In genomic region chr1:45543599-45544417, GRCh38 we compare ENCODE assay signal across 9 cellular contexts. TPM values are rescaled to one million over a fixed set of nuclear protein-coding genes. Genes with fewer than 3 reads are reported as not detected.
DNase-seq lines count a peak whose midpoint lies in the region; ATAC-seq and TF ChIP-seq lines count a peak whose summit lies in the region.
"Had no signal": no experiment of that assay in that cellular context is flagged by ENCODE, and none has a peak within 500 bp of the region (broad histone marks: within the 10 kb centered on the region; RNA-seq: fewer than 3 reads in every experiment).

No MANE protein-coding gene starts in this region.

- TF ChIP-seq POLR2A in IMR-90 (IDR thresholded peaks at IDR 0.05; ENCODE audit: low read depth, low read length), result no peak

- peak; percentile 98 for DNase-seq in GDM1 (lab: John Stamatoyannopoulos, UW)
- DNase-seq in IMR-90, result no peak
- peak; percentile 36 to 71 for DNase-seq in activated CD4-positive, alpha-beta T cell treated with anti-CD3 and anti-CD28 coated beads, Interleukin-2, amount 50 U/mL, for 24 hours (ENCODE audit: low read depth in 1 of 2, low spot score in 1 of 2)
- peak; percentile 51 for DNase-seq in epithelial cell of proximal tubule (ENCODE audit: low read depth)
- peak; percentile 54 for DNase-seq in pulmonary artery endothelial cell (ENCODE audit: low read depth, low spot score)
- DNase-seq in aorta, result peak in 1 of 2 donors; percentile 86
- DNase-seq in PC-9, result no peak

- H3K4me1 ChIP-seq in IMR-90 (ENCODE audit: control insufficient read depth, insufficient read depth, low read length), result no peaks in the 10 kb centered on the region
- no peaks in the 10 kb centered on the region for H3K4me1 ChIP-seq in aorta (ENCODE audit: control insufficient read depth in 1 of 2, insufficient read depth in 2 of 2, low read length in 2 of 2)
- peaks cover 14% of the 10 kb centered on the region; the same call in 1 of the 2 replicates for H3K4me1 ChIP-seq in PC-9 (replicated peaks; ENCODE audit: insufficient read depth)

- no peak overlapping the region for H3K4ac ChIP-seq in IMR-90 (ENCODE audit: low read depth, low read length)

- no peaks in the 10 kb centered on the region for H3K79me2 ChIP-seq in PC-9 (ENCODE audit: low read depth)

- no peak overlapping the region for H2BK15ac ChIP-seq in IMR-90 (ENCODE audit: low read depth, low read length)

- H3K79me1 ChIP-seq in IMR-90 (ENCODE audit: low read depth in 1 of 2, low read length in 2 of 2), result no peaks in the 10 kb centered on the region

- H3K9me3 ChIP-seq in IMR-90 (ENCODE audit: control insufficient read depth, insufficient read depth, low read length) (no peaks in the 10 kb centered on the region), aorta (ENCODE audit: control insufficient read depth, low read length) (no peaks in the 10 kb centered on the region), PC-9 (ENCODE audit: insufficient read depth, low read depth) (no peaks in the 10 kb centered on the region)

- no peak for TF ChIP-seq RAD21 in IMR-90 (IDR thresholded peaks at IDR 0.05; ENCODE audit: low read length)

- intact Hi-C loops in IMR-90 (cut with micrococcal nuclease) (no loop called here), aorta (cut with DNase I) (no loop called here), PC-9 (cut with micrococcal nuclease; ENCODE audit: unreplicated experiment) (no loop called here)

- CTCF ChIA-PET in IMR-90 (lab: Yijun Ruan, JAX), result interaction anchor here (0.6 kb wide), 1 partner anchor 12 kb away, joined by 5 read pairs; no protein-coding TSS in a partner anchor
- CTCF ChIA-PET in PC-9 (lab: Charles Lee), result no interaction called here

- no peak overlapping the region for H3K18ac ChIP-seq in IMR-90 (ENCODE audit: low read depth, low read length)

- H3K27me3 ChIP-seq in IMR-90 (ENCODE audit: control insufficient read depth, insufficient read depth, low read length), result peaks cover 2% of the 10 kb centered on the region; the same call in 1 of the 2 replicates
- H3K27me3 ChIP-seq in aorta (ENCODE audit: control insufficient read depth in 1 of 2, insufficient read depth in 2 of 2, low read length in 1 of 2), result no peaks in the 10 kb centered on the region
- no peaks in the 10 kb centered on the region for H3K27me3 ChIP-seq in PC-9 (ENCODE audit: insufficient read depth, low read depth)

- H3K27ac ChIP-seq in IMR-90 (ENCODE audit: insufficient read depth, low read length) (no peak overlapping the region), aorta (ENCODE audit: low read depth in 1 of 2, low read length in 2 of 2) (no peak overlapping the region), PC-9 (no peak overlapping the region)
- H3K27ac ChIP-seq: epithelial cell of prostate had no signal

- H3K9me1 ChIP-seq in IMR-90 (ENCODE audit: insufficient read depth, low read length), result no peaks in the 10 kb centered on the region

- H3K4me2 ChIP-seq in IMR-90 (ENCODE audit: low read depth, low read length) (no peak overlapping the region), PC-9 (no peak overlapping the region)

- TF ChIP-seq CTCF in IMR-90 (conservative IDR thresholded peaks at IDR 0.05; ENCODE audit: low read depth, low read length) (no peak), epithelial cell of proximal tubule (conservative IDR thresholded peaks at IDR 0.05; ENCODE audit: low read depth, low read length) (no peak), PC-9 (conservative IDR thresholded peaks at IDR 0.05) (no peak)

- peak overlapping the region; percentile 29; the same call in 1 of the 2 replicates for H2BK20ac ChIP-seq in IMR-90 (ENCODE audit: low read depth, low read length)

- no peak overlapping the region for H3K9ac ChIP-seq in IMR-90 (ENCODE audit: low read depth, low read length)

- H4K8ac ChIP-seq in IMR-90 (ENCODE audit: low read depth in 2 of 2, low read length in 2 of 2), result no peak overlapping the region

- H3K4me3 ChIP-seq in IMR-90 (ENCODE audit: insufficient read depth, low read depth, low read length) (no peak overlapping the region), epithelial cell of proximal tubule (ENCODE audit: low read depth, low read length) (peak overlapping the region; percentile 1), aorta (ENCODE audit: low read length in 2 of 2) (no peak overlapping the region), PC-9 (no peak overlapping the region)

- peak overlapping the region; percentile 15 for H2AK9ac ChIP-seq in IMR-90 (replicated peaks; ENCODE audit: low read depth, low read length, poor library complexity)

- peak overlapping the region; percentile 42; the same call in 1 of the 2 replicates for H3K23ac ChIP-seq in IMR-90 (ENCODE audit: low read depth, low read length)

- H4K5ac ChIP-seq in IMR-90 (ENCODE audit: low read depth, low read length), result no peak overlapping the region

- no peak overlapping the region for H3K14ac ChIP-seq in IMR-90 (replicated peaks; ENCODE audit: low read depth, low read length)

- H2BK120ac ChIP-seq in IMR-90 (ENCODE audit: low read depth, low read length), result no peak overlapping the region

- H4K91ac ChIP-seq in IMR-90 (ENCODE audit: insufficient read depth, low read depth, low read length), result no peak overlapping the region

- no peaks in the 10 kb centered on the region for H4K20me1 ChIP-seq in IMR-90 (ENCODE audit: insufficient read depth, low read length)
- H4K20me1 ChIP-seq in PC-9 (ENCODE audit: insufficient read depth), result no peaks in the 10 kb centered on the region

- no TSS peak for BruUV-seq in IMR-90 (replicated peaks; lab: Mats Ljungman, UMichigan)
- BruUV-seq in PC-9 (replicated peaks; lab: Mats Ljungman, UMichigan), result no TSS peak

- POLR2A ChIA-PET in IMR-90 (lab: Charles Lee; ENCODE audit: unreplicated experiment), result interaction anchor here (1.0 kb wide), 1 partner anchor 22 kb away, joined by 5 read pairs; the partner anchor contains the start of gene PRDX1
- POLR2A ChIA-PET in PC-9 (lab: Charles Lee; ENCODE audit: unreplicated experiment), result interaction anchor here (0.7 kb wide), 1 partner anchor 468 kb away, joined by 7 read pairs; no protein-coding TSS in a partner anchor

- H2BK5ac ChIP-seq in IMR-90 (ENCODE audit: low read depth, low read length, poor library complexity, severe bottlenecking), result no peak overlapping the region

- H3K36me3 ChIP-seq in IMR-90 (ENCODE audit: control insufficient read depth, insufficient read depth, low read length), result no peaks in the 10 kb centered on the region
- H3K36me3 ChIP-seq in aorta (ENCODE audit: control insufficient read depth in 1 of 2, insufficient read depth in 2 of 2, low read length in 1 of 2), result no peaks in the 10 kb centered on the region
- no peaks in the 10 kb centered on the region for H3K36me3 ChIP-seq in PC-9 (ENCODE audit: low read depth)

- in situ Hi-C loops in IMR-90 (cut with MboI; ENCODE audit: low sequenced_read_pairs), result no loop called here

- ATAC-seq in IMR-90 (ENCODE audit: low read depth), result no peak
- peak; percentile 71 for ATAC-seq in aorta (ENCODE audit: low FRiP score)
- no peak for ATAC-seq in HG03159 (IDR thresholded peaks at IDR 0.05; ENCODE audit: unreplicated experiment)

- H2AFZ ChIP-seq in IMR-90 (replicated peaks; ENCODE audit: low read length, poor library complexity), result peak overlapping the region; percentile 49
- no peak overlapping the region for H2AFZ ChIP-seq in PC-9

- 28% methylated on average over 6 of the region's 8 CpGs; no CpG with 5 or more reads in 1 of the 2 experiments for WGBS in IMR-90 (ENCODE audit: extremely low coverage in 2 of 2, insufficient read length in 1 of 2), 2 experiments
- 44% methylated on average over 8 of the region's 8 CpGs for WGBS in aorta, 2 donors

- no peaks in the 10 kb centered on the region for H3K9me2 ChIP-seq in PC-9 (ENCODE audit: insufficient read depth)

- no peak overlapping the region for H3K56ac ChIP-seq in IMR-90 (ENCODE audit: extremely low read depth, insufficient read depth, low read length)

- H2AK5ac ChIP-seq in IMR-90 (ENCODE audit: low read depth, low read length), result no peak overlapping the region

- dilution Hi-C loops in IMR-90 (cut with HindIII; ENCODE audit: low sequenced_read_pairs, unreplicated experiment), result no loop called here

- 0 out of 2 replicates have a peak, but pooled peaks cover 9% of the 10 kb centered on the region for H3F3A ChIP-seq in PC-9 (ENCODE audit: insufficient read depth, low read depth)

RNA-seq across cellular contexts. Expression of gene AKR1A1, which starts 6.8 kb away (rescaled TPM):
- total RNA-seq in IMR-90 (2012; rRNA removed), result 122 and 151 TPM in 2 replicates
- polyA plus RNA-seq in IMR-90 (2012; rRNA removed), result 141 and 144 TPM in 2 replicates
- polyA plus RNA-seq in IMR-90 (2012; cell fraction: cytosol; rRNA removed), result 162 and 164 TPM in 2 replicates
- polyA plus RNA-seq in IMR-90 (2012; cell fraction: nucleus; rRNA removed; ENCODE audit: low replicate concordance), result 137 and 158 TPM in 2 replicates
- total RNA-seq in epithelial cell of proximal tubule, result 122 and 135 TPM in 2 replicates
- 154 and 172 TPM in 2 replicates for total RNA-seq in pulmonary artery endothelial cell
- total RNA-seq in aorta, result 100 to 1,000 TPM; 102 to 116 TPM
- polyA plus RNA-seq in aorta, result 100 to 1,000 TPM; 140 TPM
- total RNA-seq in PC-9 (2021), result 202 and 277 TPM in 2 replicates

RNA-seq across cellular contexts. Expression of gene PRDX1, which starts 22.1 kb away (rescaled TPM):
- total RNA-seq in IMR-90 (2012; rRNA removed) (875 and 883 TPM in 2 replicates), epithelial cell of proximal tubule (824 and 1,060 TPM in 2 replicates), pulmonary artery endothelial cell (764 and 880 TPM in 2 replicates), aorta (100 to 1,000 TPM; 279 to 286 TPM), PC-9 (2021) (1,455 and 1,838 TPM in 2 replicates)
- polyA plus RNA-seq in IMR-90 (2012; rRNA removed) (530 and 612 TPM in 2 replicates), aorta (100 to 1,000 TPM; 429 to 441 TPM)
- polyA plus RNA-seq in IMR-90 (2012; cell fraction: cytosol; rRNA removed), result 215 and 360 TPM in 2 replicates
- 38.8 and 276 TPM in 2 replicates for polyA plus RNA-seq in IMR-90 (2012; cell fraction: nucleus; rRNA removed; ENCODE audit: low replicate concordance)

RNA-seq across cellular contexts. Expression of gene NASP, which starts 40.0 kb away (rescaled TPM):
- total RNA-seq in IMR-90 (2012; rRNA removed), result 56.6 and 85.0 TPM in 2 replicates
- 98.2 and 124 TPM in 2 replicates for polyA plus RNA-seq in IMR-90 (2012; rRNA removed)
- polyA plus RNA-seq in IMR-90 (2012; cell fraction: cytosol; rRNA removed), result 38.2 and 66.5 TPM in 2 replicates
- 47.5 and 89.7 TPM in 2 replicates for polyA plus RNA-seq in IMR-90 (2012; cell fraction: nucleus; rRNA removed; ENCODE audit: low replicate concordance)
- total RNA-seq in epithelial cell of proximal tubule, result 109 and 163 TPM in 2 replicates
- 76.9 and 125 TPM in 2 replicates for total RNA-seq in pulmonary artery endothelial cell
- total RNA-seq in aorta, result 10 to 100 TPM; 59.1 to 63.3 TPM
- polyA plus RNA-seq in aorta, result 100 to 1,000 TPM in 1 of 2 donors, 10 to 100 TPM in 1; 44.8 to 123 TPM
- 211 and 221 TPM in 2 replicates for total RNA-seq in PC-9 (2021)

RNA-seq across cellular contexts. Expression of gene MMACHC, which starts 43.7 kb away (rescaled TPM):
- total RNA-seq in IMR-90 (2012; rRNA removed) (5.2 and 6.4 TPM in 2 replicates), epithelial cell of proximal tubule (5.1 and 7.8 TPM in 2 replicates), pulmonary artery endothelial cell (1.7 and 1.8 TPM in 2 replicates), aorta (1 to 10 TPM; 2.1 to 2.9 TPM), PC-9 (2021) (3.0 and 7.3 TPM in 2 replicates)
- polyA plus RNA-seq in IMR-90 (2012; rRNA removed) (2.8 and 4.1 TPM in 2 replicates), aorta (1 to 10 TPM in 1 of 2 donors, under 1 TPM in 1; 0.63 to 1.0 TPM)
- polyA plus RNA-seq in IMR-90 (2012; cell fraction: cytosol; rRNA removed), result 3.2 and 3.3 TPM in 2 replicates
- polyA plus RNA-seq in IMR-90 (2012; cell fraction: nucleus; rRNA removed; ENCODE audit: low replicate concordance), result 1.3 and 2.0 TPM in 2 replicates

RNA-seq across cellular contexts. Expression of gene CCDC163, which starts 43.9 kb away (rescaled TPM):
- 0.28 and 0.54 TPM in 2 replicates for total RNA-seq in IMR-90 (2012; rRNA removed)
- 0.89 and 1.0 TPM in 2 replicates for polyA plus RNA-seq in IMR-90 (2012; rRNA removed)
- polyA plus RNA-seq in IMR-90 (2012; cell fraction: cytosol; rRNA removed), result 0.75 and 1.0 TPM in 2 replicates
- 0.99 and 1.0 TPM in 2 replicates for polyA plus RNA-seq in IMR-90 (2012; cell fraction: nucleus; rRNA removed; ENCODE audit: low replicate concordance)
- total RNA-seq in epithelial cell of proximal tubule, result 0.69 and 1.7 TPM in 2 replicates
- 0.59 and 0.60 TPM in 2 replicates for total RNA-seq in pulmonary artery endothelial cell
- total RNA-seq in aorta, result 1 to 10 TPM; 1.6 to 2.1 TPM
- 1 to 10 TPM; 2.9 to 3.0 TPM for polyA plus RNA-seq in aorta
- total RNA-seq in PC-9 (2021), result 4.2 and 4.4 TPM in 2 replicates

Comparison
In these comparisons a context has a peak if more than half of its experiments do, and no peak if none do; other contexts are left out.
1. DNase-seq: peak in GDM1 (single experiment), activated CD4-positive, alpha-beta T cell treated with anti-CD3 and anti-CD28 coated beads, Interleukin-2, amount 50 U/mL, for 24 hours (2 of 2), epithelial cell of proximal tubule (single experiment) and pulmonary artery endothelial cell (single experiment); none in IMR-90 (single experiment) and PC-9 (0 of 2).